ENCODE assay signal across 8 cellular contexts in the genomic region with DNA sequence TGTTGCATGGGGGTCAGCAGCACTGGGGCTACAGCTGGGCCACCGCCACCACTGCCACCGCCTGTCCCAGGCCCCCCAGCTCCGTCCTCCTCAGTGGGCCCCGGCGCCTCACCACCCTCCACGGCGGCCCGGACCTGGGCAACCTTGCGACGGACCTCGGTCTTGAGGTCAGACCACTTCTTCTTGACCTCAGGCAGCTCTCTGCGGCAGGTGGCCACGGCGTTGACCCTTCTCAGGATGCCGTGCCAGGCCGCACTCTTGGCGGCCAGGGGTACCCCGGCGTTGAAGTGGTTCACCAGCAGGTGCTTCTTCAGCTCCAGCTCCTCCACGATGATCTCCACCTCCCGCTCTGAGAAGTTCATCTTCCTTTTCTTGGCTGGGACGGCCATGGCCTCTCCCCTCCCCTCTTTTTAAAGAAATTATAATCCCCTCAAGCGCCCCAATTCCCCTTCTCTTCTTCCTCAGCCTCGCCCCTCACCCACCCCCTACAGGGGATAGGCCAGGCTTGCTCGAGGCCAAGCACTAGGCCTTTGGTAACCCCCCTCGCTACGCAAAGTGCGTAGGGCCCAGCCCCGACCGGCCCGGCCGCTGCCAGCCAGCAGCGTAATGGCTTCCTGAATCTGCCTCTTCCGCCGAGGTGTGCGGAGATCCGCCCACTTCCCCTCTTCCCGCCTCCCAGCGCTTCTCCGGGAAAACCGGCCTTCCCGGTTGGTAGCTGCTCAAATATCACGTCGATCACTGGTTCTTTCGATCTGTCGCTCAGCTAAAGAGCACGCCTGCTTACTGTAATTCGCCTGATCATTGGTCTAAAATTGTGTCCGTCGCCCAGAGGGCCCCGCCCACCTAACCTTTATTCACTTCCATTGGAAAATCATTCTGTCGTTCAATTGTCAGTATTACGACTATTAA.
DNase-seq lines count a peak whose midpoint lies in the region; ATAC-seq lines count a peak whose summit lies in the region.

A gene with protein sequence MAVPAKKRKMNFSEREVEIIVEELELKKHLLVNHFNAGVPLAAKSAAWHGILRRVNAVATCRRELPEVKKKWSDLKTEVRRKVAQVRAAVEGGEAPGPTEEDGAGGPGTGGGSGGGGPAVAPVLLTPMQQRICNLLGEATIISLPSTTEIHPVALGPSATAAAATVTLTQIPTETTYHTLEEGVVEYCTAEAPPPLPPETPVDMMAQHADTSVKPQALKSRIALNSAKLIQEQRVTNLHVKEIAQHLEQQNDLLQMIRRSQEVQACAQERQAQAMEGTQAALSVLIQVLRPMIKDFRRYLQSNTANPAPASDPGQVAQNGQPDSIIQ (minus strand): TSS at position 608 of the 909 bp plus-strand sequence. CDS start 219 bp downstream, at position 389.

- DNase-seq in Ammon's horn (ENCODE audit: low spot score) (peak; percentile 99), GM19238 (ENCODE audit: insufficient read length, low spot score) (peak; percentile 90), NCI-H524 (lab: John Stamatoyannopoulos, UW) (peak; percentile 99 to 100), kidney tubule cell (ENCODE audit: low spot score) (peak; percentile 99)
- DNase-seq in activated CD4-positive, alpha-beta T cell treated with anti-CD3 and anti-CD28 coated beads for 4 hours: peak; percentile 94
- peak; percentile 78 to 92 (median 89) for DNase-seq in stimulated activated CD4-positive, alpha-beta T cell treated with anti-CD3 and anti-CD28 coated beads, Interleukin-1b, Interleukin-23, amount 100 ng/mL, for 24 hours (ENCODE audit: low read depth in 4 of 4, low spot score in 1 of 4)

- peak; percentile 50 for ATAC-seq in HG03442 (IDR thresholded peaks at IDR 0.05; ENCODE audit: unreplicated experiment)

- H3K27ac ChIP-seq in cingulate gyrus (ENCODE audit: low read depth, low read length): peak within 1 kb of the TSS; percentile 100

Comparison
In these comparisons a context has a peak if more than half of its experiments do, and no peak if none do; other contexts are left out.
1. Peak in every context shown above with its lines: DNase-seq, ATAC-seq and H3K27ac ChIP-seq.